Comparison of ENCODE assay signal across 20 cellular contexts in genomic region chr1:172941945-172942344, GRCh38.
"Had no signal": no experiment of that assay in that cellular context is flagged by ENCODE, and none has a peak within 500 bp of the region (broad histone marks: within the 10 kb centered on the region; RNA-seq: fewer than 3 reads in every experiment).

No MANE protein-coding gene starts in this region.

- H3K4me1 Mint-ChIP-seq: endodermal cell had no signal

- H3K27me3 Mint-ChIP-seq: natural killer cell treated with Interleukin-12 subunit alpha and Interleukin-12 subunit beta and Interleukin-15 and Interleukin-18, amount 100 ng/mL, for 72 hours had no signal

- H3K27ac ChIP-seq: coronary artery, gastrocnemius medialis, left ventricle myocardium inferior, pancreas, stomach, thoracic aorta, transverse colon had no signal

- H3K36me3 ChIP-seq: gastrocnemius medialis, left ventricle myocardium inferior, pancreas, stomach, thoracic aorta, transverse colon had no signal

- H3K9me3 ChIP-seq: gastrocnemius medialis, left ventricle myocardium inferior, pancreas, stomach, thoracic aorta, transverse colon had no signal

- H3K4me3 Mint-ChIP-seq: endodermal cell; natural killer cell treated with Interleukin-12 subunit alpha and Interleukin-12 subunit beta and Interleukin-15 and Interleukin-18, amount 100 ng/mL, for 72 hours had no signal

- H3K27ac Mint-ChIP-seq: endodermal cell, progenitor cell of endocrine pancreas had no signal

- H3K27me3 ChIP-seq: gastrocnemius medialis, pancreas, stomach, transverse colon had no signal

- H3K4me1 ChIP-seq: gastrocnemius medialis, left ventricle myocardium inferior, pancreas had no signal

- H3K9me3 Mint-ChIP-seq: endodermal cell had no signal

- ATAC-seq: gastrocnemius medialis; natural killer cell treated with Interleukin-12 subunit alpha and Interleukin-12 subunit beta and Interleukin-15 and Interleukin-18, amount 100 ng/mL, for 72 hours; pancreas; right cardiac atrium had no signal

- H3K4me3 ChIP-seq: coronary artery, gastrocnemius medialis, left ventricle myocardium inferior, lung, pancreas, stomach, thoracic aorta, transverse colon had no signal

- DNase-seq: effector CD4-positive, alpha-beta T cell; endodermal cell; gastrocnemius medialis; left ventricle myocardium inferior; mesenchymal stem cell; midbrain; occipital lobe; pancreas; small intestine; stimulated activated CD4-positive, alpha-beta T cell treated with anti-CD3 and anti-CD28 coated beads, Interleukin-12 subunit alpha, Interleukin-12 subunit beta, amount 100 ng/mL, for 4 hours; stimulated activated naive CD4-positive, alpha-beta T cell; stomach; substantia nigra; transverse colon had no signal
